ENCODE assay signal across 9 cellular contexts in genomic region chr10:90787906-90788491, GRCh38.
DNase-seq lines count a peak whose midpoint lies in the region; ATAC-seq, FAIRE-seq and TF ChIP-seq lines count a peak whose summit lies in the region.
"Had no signal": no experiment of that assay in that cellular context is flagged by ENCODE, and none has a peak within 500 bp of the region (broad histone marks: within the 10 kb centered on the region; RNA-seq: fewer than 3 reads in every experiment).

No MANE protein-coding gene starts in this region.

- no peaks in the 10 kb centered on the region for H3F3A ChIP-seq in OCI-LY1 (ENCODE audit: insufficient read depth, low read length)

- FAIRE-seq in H54 (lab: Jason Lieb, UNC): peak; percentile 65

- H4K20me1 ChIP-seq in OCI-LY1 (ENCODE audit: insufficient read depth, low read length): no peaks in the 10 kb centered on the region

- no peak overlapping the region for H3K9ac ChIP-seq in OCI-LY1 (ENCODE audit: low read length)

- H3K4me3 ChIP-seq in CD8-positive, alpha-beta T cell (ENCODE audit: low read depth, low read length): no peak overlapping the region
- H3K4me3 ChIP-seq in OCI-LY1 (ENCODE audit: low read depth, low read length, poor library complexity, severe bottlenecking): no peak overlapping the region

- DNase-seq in CD8-positive, alpha-beta T cell: peak in 1 of 7 experiments; percentile 19
- DNase-seq in H54 (ENCODE audit: insufficient read length, low spot score): no peak
- peak; percentile 70 for DNase-seq in dermis blood vessel endothelial cell
- peak; percentile 13 for DNase-seq in middle frontal gyrus (ENCODE audit: extremely low spot score, low spot score)
- no peak for DNase-seq in mesenteric fat pad (ENCODE audit: low spot score)

- H3K4me2 ChIP-seq in OCI-LY1 (ENCODE audit: low read length): no peak overlapping the region

- no peak for ATAC-seq in CD8-positive, alpha-beta T cell
- ATAC-seq in GM21737 (IDR thresholded peaks at IDR 0.05; ENCODE audit: unreplicated experiment) (no peak), HG02870 (IDR thresholded peaks at IDR 0.05; ENCODE audit: unreplicated experiment) (no peak)
- ATAC-seq: T-cell had no signal

- H3K9me2 ChIP-seq in OCI-LY1 (ENCODE audit: low read depth, low read length): no peaks in the 10 kb centered on the region

- intact Hi-C loops in CD8-positive, alpha-beta T cell (cut with DNase I, micrococcal nuclease): loop anchor here (1.0 kb wide), 1 partner anchor 995 kb away; no protein-coding TSS in a partner anchor

- no peaks in the 10 kb centered on the region for H3K79me2 ChIP-seq in OCI-LY1 (ENCODE audit: insufficient read depth, low read length)

- no peak overlapping the region for H2AFZ ChIP-seq in OCI-LY1 (ENCODE audit: low read length)

- no peaks in the 10 kb centered on the region for H3K27me3 ChIP-seq in CD8-positive, alpha-beta T cell (ENCODE audit: insufficient read depth, low read length)
- H3K27me3 ChIP-seq in OCI-LY1 (ENCODE audit: insufficient read depth, low read length): no peaks in the 10 kb centered on the region

- no peaks in the 10 kb centered on the region for H3K36me3 Mint-ChIP-seq in CD8-positive, alpha-beta T cell
- H3K36me3 Mint-ChIP-seq: T-cell had no signal

- H3K9me3 Mint-ChIP-seq in CD8-positive, alpha-beta T cell: no peaks in the 10 kb centered on the region
- H3K9me3 Mint-ChIP-seq: T-cell had no signal

- no peak overlapping the region for H3K4me3 Mint-ChIP-seq in CD8-positive, alpha-beta T cell
- H3K4me3 Mint-ChIP-seq: T-cell had no signal

- H3K27ac ChIP-seq in CD8-positive, alpha-beta T cell (ENCODE audit: low read depth, low read length): no peak overlapping the region
- no peak overlapping the region for H3K27ac ChIP-seq in OCI-LY1 (ENCODE audit: low read depth, low read length, poor library complexity, severe bottlenecking)

- CTCF ChIA-PET in CD8-positive, alpha-beta T cell (lab: Charles Lee): interaction anchor here (0.7 to 2.2 kb wide), 11 partner anchors 9 to 995 kb away, joined by 3 to 13 read pairs (median 3); no protein-coding TSS in a partner anchor

- H3K27me3 Mint-ChIP-seq in CD8-positive, alpha-beta T cell (ENCODE audit: low read depth): no peaks in the 10 kb centered on the region

- no peaks in the 10 kb centered on the region for H3K9me3 ChIP-seq in CD8-positive, alpha-beta T cell (ENCODE audit: low read length)
- H3K9me3 ChIP-seq in OCI-LY1 (ENCODE audit: low read length): no peaks in the 10 kb centered on the region

- H3K4me1 Mint-ChIP-seq in CD8-positive, alpha-beta T cell (ENCODE audit: low read depth): no peaks in the 10 kb centered on the region
- H3K4me1 Mint-ChIP-seq: T-cell had no signal

- no peak overlapping the region for H3K27ac Mint-ChIP-seq in CD8-positive, alpha-beta T cell
- H3K27ac Mint-ChIP-seq: T-cell had no signal

- no peaks in the 10 kb centered on the region for H3K36me3 ChIP-seq in CD8-positive, alpha-beta T cell (ENCODE audit: insufficient read depth, low read length)
- no peaks in the 10 kb centered on the region for H3K36me3 ChIP-seq in OCI-LY1 (ENCODE audit: insufficient read depth, low read length)

- POLR2A ChIA-PET in CD8-positive, alpha-beta T cell (lab: Charles Lee): interaction anchor here (0.7 kb wide), 1 partner anchor 67 kb away, joined by 3 read pairs; no protein-coding TSS in a partner anchor

- no peaks in the 10 kb centered on the region for H3K4me1 ChIP-seq in CD8-positive, alpha-beta T cell (ENCODE audit: insufficient read depth, low read length)
- H3K4me1 ChIP-seq in OCI-LY1 (ENCODE audit: insufficient read depth, low read length, severe bottlenecking): no peaks in the 10 kb centered on the region

- no peak for TF ChIP-seq POLR2A in H54 (IDR thresholded peaks at IDR 0.05; ENCODE audit: low read depth, low read length)

- peak; percentile 41 for TF ChIP-seq CTCF in CD8-positive, alpha-beta T cell (IDR thresholded peaks at IDR 0.05)
- peak; percentile 49 for TF ChIP-seq CTCF in OCI-LY1 (IDR thresholded peaks at IDR 0.05; ENCODE audit: low read length)

Comparison
In these comparisons a context has a peak if more than half of its experiments do, and no peak if none do; other contexts are left out.
1. DNase-seq: peak in dermis blood vessel endothelial cell (single experiment) and middle frontal gyrus (single experiment); none in H54 (single experiment) and mesenteric fat pad (single experiment).